ENCODE assay signal across 23 cellular contexts in the genomic region with DNA sequence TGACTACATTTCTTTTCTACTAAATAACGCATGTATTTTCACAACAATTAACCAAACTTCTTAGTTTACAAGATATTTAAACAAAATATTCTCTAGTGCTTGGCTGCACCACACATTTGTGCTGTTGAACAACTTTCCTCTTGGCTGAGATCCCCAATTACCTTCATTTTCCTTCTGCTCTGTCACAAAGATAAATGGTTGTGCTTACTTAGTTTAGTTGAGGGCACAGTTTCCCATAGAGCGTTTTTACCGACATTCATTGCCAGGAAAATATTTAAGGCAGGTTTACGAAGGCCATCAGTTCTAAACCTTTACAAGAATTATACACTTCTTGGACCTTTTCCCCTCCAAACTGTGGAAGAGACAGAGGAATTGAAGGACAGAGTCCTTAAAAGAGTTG.
"Had no signal": no experiment of that assay in that cellular context is flagged by ENCODE, and none has a peak within 500 bp of the region (broad histone marks: within the 10 kb centered on the region; RNA-seq: fewer than 3 reads in every experiment).

No MANE protein-coding gene starts in this region.

- H3K27me3 ChIP-seq: heart left ventricle, hepatocyte, neutrophil, pancreas, right lobe of liver, tibial nerve, upper lobe of right lung, vagina had no signal

- H3K4me1 ChIP-seq: heart left ventricle, lower lobe of right lung, pancreas, right lobe of liver, tibial nerve, upper lobe of right lung, vagina had no signal

- H3K36me3 ChIP-seq: heart left ventricle, lower lobe of right lung, neutrophil, pancreas, right lobe of liver, tibial nerve, upper lobe of right lung, vagina had no signal

- H3K4me3 ChIP-seq: coronary artery, heart left ventricle, hepatocyte, lower lobe of right lung, pancreas, right lobe of liver, smooth muscle cell, thoracic aorta, tibial nerve, upper lobe of right lung, vagina had no signal

- H3K9me3 ChIP-seq: heart left ventricle, lower lobe of right lung, neutrophil, pancreas, right lobe of liver, thoracic aorta, tibial nerve, upper lobe of right lung, vagina had no signal

- H3K27ac ChIP-seq: coronary artery, hepatocyte, lower lobe of right lung, neutrophil, pancreas, right lobe of liver, tibial nerve, upper lobe of right lung, vagina had no signal

- DNase-seq: dermis blood vessel endothelial cell; effector memory CD4-positive, alpha-beta T cell; heart left ventricle; immature natural killer cell; left ventricle myocardium superior; lower lobe of right lung; naive B cell; pancreas; right lobe of liver; stimulated activated CD4-positive, alpha-beta T cell treated with anti-CD3 and anti-CD28 coated beads, Interleukin-12 subunit alpha, Interleukin-12 subunit beta, amount 100 ng/mL, for 4 hours; stimulated activated CD4-positive, alpha-beta T cell treated with anti-CD3 and anti-CD28 coated beads, Interleukin-1b, Interleukin-23, amount 100 ng/mL, for 48 hours; stimulated activated CD4-positive, alpha-beta T cell treated with anti-CD3 and anti-CD28 coated beads, Interleukin-4, amount 100 ng/mL, for 24 hours; stimulated activated naive CD4-positive, alpha-beta T cell treated with Interleukin-2 at 50 U/mL for 16 hours; upper lobe of right lung had no signal

- ATAC-seq: heart left ventricle; left ventricle myocardium superior; lower lobe of right lung; natural killer cell treated with Interleukin-12 subunit alpha and Interleukin-12 subunit beta and Interleukin-15 and Interleukin-18, amount 100 ng/mL, for 72 hours; pancreas; right lobe of liver; stimulated activated effector memory CD8-positive, alpha-beta T cell treated with anti-CD3 and anti-CD28 coated beads, Interleukin-12 subunit alpha, Interleukin-12 subunit beta, amount 100 ng/mL, for 72 hours; upper lobe of right lung had no signal
